ENCODE assay signal across 9 cellular contexts in genomic region chr9:115672477-115673316, GRCh38.
DNase-seq lines count a peak whose midpoint lies in the region; FAIRE-seq and TF ChIP-seq lines count a peak whose summit lies in the region.
"Had no signal": no experiment of that assay in that cellular context is flagged by ENCODE, and none has a peak within 500 bp of the region (broad histone marks: within the 10 kb centered on the region; RNA-seq: fewer than 3 reads in every experiment).

No MANE protein-coding gene starts in this region.

- H3K4me3 ChIP-seq in HUES6 (ENCODE audit: low read depth, low read length) = no peak overlapping the region
- H3K4me3 ChIP-seq in astrocyte (ENCODE audit: insufficient read depth, low read depth, low read length) = peak overlapping the region; percentile 31

- H3K4me2 ChIP-seq in astrocyte (ENCODE audit: low read length) = peak overlapping the region; percentile 79

- peak overlapping the region; percentile 51; the same call in 1 of the 2 replicates for H3K27ac ChIP-seq in HUES6 (ENCODE audit: low read depth, low read length)
- peak overlapping the region; percentile 100 for H3K27ac ChIP-seq in astrocyte (ENCODE audit: low read depth, low read length)
- no peak overlapping the region for H3K27ac ChIP-seq in caudate nucleus (ENCODE audit: low read depth, low read length)

- H3K27ac Mint-ChIP-seq in astrocyte (ENCODE audit: unreplicated experiment) = peak overlapping the region; percentile 100
- H3K27ac Mint-ChIP-seq in type B pancreatic cell = peak overlapping the region; percentile 87
- H3K27ac Mint-ChIP-seq: activated naive CD8-positive, alpha-beta T cell treated with anti-CD3 and anti-CD28 coated beads for 36 hours had no signal

- peaks cover 10% of the 10 kb centered on the region; the same call in 1 of the 2 replicates for H3K4me1 ChIP-seq in HUES6 (ENCODE audit: control insufficient read depth, insufficient read depth, low read length)
- H3K4me1 ChIP-seq in astrocyte (ENCODE audit: insufficient read depth, low read length) = peaks cover 48% of the 10 kb centered on the region

- H3K27me3 ChIP-seq in HUES6 (ENCODE audit: control insufficient read depth, insufficient read depth, low read length) = no peaks in the 10 kb centered on the region
- H3K27me3 ChIP-seq in astrocyte (ENCODE audit: insufficient read depth, low read length) = no peaks in the 10 kb centered on the region

- H3K9me3 Mint-ChIP-seq in astrocyte (ENCODE audit: unreplicated experiment) = peaks cover 6% of the 10 kb centered on the region
- H3K9me3 Mint-ChIP-seq in type B pancreatic cell = peaks cover 11% of the 10 kb centered on the region
- H3K9me3 Mint-ChIP-seq: activated naive CD8-positive, alpha-beta T cell treated with anti-CD3 and anti-CD28 coated beads for 36 hours had no signal

- H2AFZ ChIP-seq in astrocyte (ENCODE audit: low read depth, low read length) = no peak overlapping the region

- H3K36me3 Mint-ChIP-seq in astrocyte (ENCODE audit: low read depth, unreplicated experiment) = no peaks in the 10 kb centered on the region
- H3K36me3 Mint-ChIP-seq in type B pancreatic cell = no peaks in the 10 kb centered on the region
- H3K36me3 Mint-ChIP-seq: activated naive CD8-positive, alpha-beta T cell treated with anti-CD3 and anti-CD28 coated beads for 36 hours had no signal

- H3K9ac ChIP-seq in HUES6 (ENCODE audit: low read length) (peak overlapping the region; percentile 35), astrocyte (ENCODE audit: low read length) (peak overlapping the region; percentile 88)

- no peaks in the 10 kb centered on the region for H4K20me1 ChIP-seq in astrocyte (ENCODE audit: insufficient read depth, low read length)

- TF ChIP-seq CTCF in astrocyte (IDR thresholded peaks at IDR 0.05; ENCODE audit: insufficient read depth, low read depth, low read length) (no peak), type B pancreatic cell (conservative IDR thresholded peaks at IDR 0.05) (no peak)

- peak; percentile 99 for FAIRE-seq in astrocyte (lab: Jason Lieb, UNC)

- H3K27me3 Mint-ChIP-seq in astrocyte (ENCODE audit: low read depth, unreplicated experiment) (no peaks in the 10 kb centered on the region), type B pancreatic cell (peaks cover 3% of the 10 kb centered on the region)
- H3K27me3 Mint-ChIP-seq: activated naive CD8-positive, alpha-beta T cell treated with anti-CD3 and anti-CD28 coated beads for 36 hours had no signal

- no peaks in the 10 kb centered on the region for H3K36me3 ChIP-seq in HUES6 (ENCODE audit: control insufficient read depth, insufficient read depth, low read length)
- no peaks in the 10 kb centered on the region for H3K36me3 ChIP-seq in astrocyte (ENCODE audit: insufficient read depth, low read length)

- H3K4me3 Mint-ChIP-seq in astrocyte (ENCODE audit: unreplicated experiment) (peak overlapping the region; percentile 43), type B pancreatic cell (no peak overlapping the region)
- H3K4me3 Mint-ChIP-seq: activated naive CD8-positive, alpha-beta T cell treated with anti-CD3 and anti-CD28 coated beads for 36 hours had no signal

- H3K79me2 ChIP-seq in astrocyte (ENCODE audit: insufficient read depth, low read length) = no peaks in the 10 kb centered on the region

- H3K4me1 Mint-ChIP-seq in astrocyte (ENCODE audit: low read depth, unreplicated experiment) = peaks cover 56% of the 10 kb centered on the region
- peaks cover 8% of the 10 kb centered on the region for H3K4me1 Mint-ChIP-seq in type B pancreatic cell (ENCODE audit: unreplicated experiment)
- H3K4me1 Mint-ChIP-seq: activated naive CD8-positive, alpha-beta T cell treated with anti-CD3 and anti-CD28 coated beads for 36 hours had no signal

- DNase-seq in astrocyte (ENCODE audit: low read depth) = peak; percentile 99
- peak; percentile 43 for DNase-seq in iPS-NIHi11 (ENCODE audit: low spot score)
- no peak for DNase-seq in type B pancreatic cell (ENCODE audit: extremely low spot score, unreplicated experiment)
- no peak for DNase-seq in activated CD4-positive, CD25-positive, alpha-beta regulatory T cell treated with anti-CD3 and anti-CD28 coated beads, Interleukin-2, amount 50 U/mL, for 72 hours
- DNase-seq in caudate nucleus (lab: John Stamatoyannopoulos, UW) = no peak
- DNase-seq in NCI-H1417 (lab: John Stamatoyannopoulos, UW) = no peak
- DNase-seq: activated naive CD8-positive, alpha-beta T cell treated with anti-CD3 and anti-CD28 coated beads for 36 hours; stimulated activated naive CD4-positive, alpha-beta T cell had no signal

- peaks cover 8% of the 10 kb centered on the region; the same call in 1 of the 2 replicates for H3K9me3 ChIP-seq in HUES6 (ENCODE audit: control insufficient read depth, insufficient read depth, low read depth, low read length)
- H3K9me3 ChIP-seq in astrocyte (ENCODE audit: insufficient read depth, low read depth, low read length) = peaks cover 3% of the 10 kb centered on the region

Comparison
In these comparisons a context has a peak if more than half of its experiments do, and no peak if none do; other contexts are left out.
1. DNase-seq: peak in astrocyte (single experiment) and iPS-NIHi11 (single experiment); none in type B pancreatic cell (single experiment), activated CD4-positive, CD25-positive, alpha-beta regulatory T cell treated with anti-CD3 and anti-CD28 coated beads, Interleukin-2, amount 50 U/mL, for 72 hours (single experiment), caudate nucleus (0 of 61) and NCI-H1417 (0 of 3).